In the genomic region with DNA sequence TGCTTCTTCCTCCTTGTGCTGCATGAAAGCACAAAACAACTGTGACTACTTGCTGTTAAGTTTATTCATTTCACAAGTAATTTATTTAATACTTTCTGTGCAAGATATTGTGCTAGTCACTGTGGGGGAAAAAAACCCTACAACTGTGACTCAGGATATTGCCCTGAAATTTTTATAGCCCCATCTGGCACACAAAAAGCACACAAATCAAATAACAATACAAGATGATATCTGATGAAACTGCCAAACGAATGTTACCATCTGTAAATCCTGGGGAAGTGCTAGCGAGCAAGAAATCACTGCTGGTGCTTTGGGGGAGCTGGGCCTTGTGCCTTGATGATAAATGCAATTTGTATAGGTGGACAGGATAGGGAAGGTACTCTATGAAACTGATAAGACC, we compare ENCODE assay signal across 8 cellular contexts.
DNase-seq lines count a peak whose midpoint lies in the region; ATAC-seq, FAIRE-seq and TF ChIP-seq lines count a peak whose summit lies in the region.

No MANE protein-coding gene starts in this region.

- H3K36me3 ChIP-seq in CD4-positive, CD25-positive, alpha-beta regulatory T cell (ENCODE audit: control insufficient read depth, insufficient read depth, low read length), result no peaks in the 10 kb centered on the region
- no peaks in the 10 kb centered on the region for H3K36me3 ChIP-seq in HEK293 (ENCODE audit: control insufficient read depth in 2 of 2, insufficient read depth in 1 of 2, low read length in 2 of 2)
- H3K36me3 ChIP-seq in adipocyte (ENCODE audit: control insufficient read depth, insufficient read depth, low read length, severe bottlenecking), result no peaks in the 10 kb centered on the region
- H3K36me3 ChIP-seq in mucosa of stomach (ENCODE audit: control insufficient read depth, insufficient read depth, low read length), result no peaks in the 10 kb centered on the region

- H3K4me1 Mint-ChIP-seq in CD4-positive, CD25-positive, alpha-beta regulatory T cell, result peaks cover 16 to 68% (median 42%) of the 10 kb centered on the region in 4 donors

- peak in 1 of 3 donors; percentile 50 for DNase-seq in CD4-positive, CD25-positive, alpha-beta regulatory T cell
- DNase-seq in adipocyte (ENCODE audit: low read depth) (no peak), D721Med (ENCODE audit: insufficient read length, low spot score) (no peak), NCI-H2196 treated with DMSO at 0.1 percent for 48 hours (lab: John Stamatoyannopoulos, UW; ENCODE audit: unreplicated experiment) (no peak), NCI-H526 (lab: John Stamatoyannopoulos, UW) (no peak)

- no peak for ATAC-seq in CD4-positive, CD25-positive, alpha-beta regulatory T cell (ENCODE audit: low read depth in 2 of 2)
- no peak for ATAC-seq in HG02763 (IDR thresholded peaks at IDR 0.05; ENCODE audit: unreplicated experiment)

- no peaks in the 10 kb centered on the region for H3K9me3 ChIP-seq in CD4-positive, CD25-positive, alpha-beta regulatory T cell (ENCODE audit: control insufficient read depth in 2 of 2, low read length in 2 of 2)
- no peaks in the 10 kb centered on the region for H3K9me3 ChIP-seq in HEK293 (ENCODE audit: control insufficient read depth, insufficient read depth, low read depth, low read length)
- no peaks in the 10 kb centered on the region for H3K9me3 ChIP-seq in adipocyte (ENCODE audit: control insufficient read depth, low read length)
- H3K9me3 ChIP-seq in mucosa of stomach (ENCODE audit: control insufficient read depth, low read length), result no peaks in the 10 kb centered on the region

- H3K4me1 ChIP-seq in CD4-positive, CD25-positive, alpha-beta regulatory T cell (ENCODE audit: control insufficient read depth, insufficient read depth, low read length, poor library complexity, severe bottlenecking), result peaks cover 78% of the 10 kb centered on the region
- H3K4me1 ChIP-seq in HEK293 (ENCODE audit: control insufficient read depth, insufficient read depth, low read length), result no peaks in the 10 kb centered on the region
- H3K4me1 ChIP-seq in adipocyte (ENCODE audit: control insufficient read depth, insufficient read depth, low read length), result peaks cover 52% of the 10 kb centered on the region
- peaks cover 29% of the 10 kb centered on the region for H3K4me1 ChIP-seq in mucosa of stomach (ENCODE audit: control insufficient read depth, insufficient read depth, low read length)

- H3K36me3 Mint-ChIP-seq in CD4-positive, CD25-positive, alpha-beta regulatory T cell, result no peaks in the 10 kb centered on the region

- POLR2A ChIA-PET in HEK293 (lab: Yijun Ruan, JAX), result no interaction called here

- H3K27ac Mint-ChIP-seq in CD4-positive, CD25-positive, alpha-beta regulatory T cell, result peak overlapping the region; percentile 3 to 97 (median 97)

- H3K9me3 Mint-ChIP-seq in CD4-positive, CD25-positive, alpha-beta regulatory T cell, result no peaks in the 10 kb centered on the region

- CTCF ChIA-PET in HEK293 (lab: Yijun Ruan, JAX), result interaction anchor here (0.7 to 2.5 kb wide), 6 partner anchors 8 to 174 kb away, joined by 3 to 13 read pairs (median 4); no protein-coding TSS in a partner anchor

- H3K27me3 Mint-ChIP-seq in CD4-positive, CD25-positive, alpha-beta regulatory T cell, result peaks cover 4% of the 10 kb centered on the region

- H3K27me3 ChIP-seq in CD4-positive, CD25-positive, alpha-beta regulatory T cell (ENCODE audit: control insufficient read depth, insufficient read depth, low read length), result no peaks in the 10 kb centered on the region
- H3K27me3 ChIP-seq in adipocyte (replicated peaks; ENCODE audit: control insufficient read depth, insufficient read depth, low read length) (no peaks in the 10 kb centered on the region), mucosa of stomach (ENCODE audit: control insufficient read depth, insufficient read depth, low read length) (peaks cover 15% of the 10 kb centered on the region)

- H3K4me3 Mint-ChIP-seq in CD4-positive, CD25-positive, alpha-beta regulatory T cell, result peak overlapping the region; percentile 94 to 98 (median 96)

- FAIRE-seq in D721Med (lab: Jason Lieb, UNC), result no peak

- TF ChIP-seq CTCF in HEK293 (tag by site-specific recombination; IDR thresholded peaks at IDR 0.05), result no peak
- TF ChIP-seq CTCF in D721Med (IDR thresholded peaks at IDR 0.05; ENCODE audit: insufficient read depth, missing control alignments), result no peak

- H3K4me3 ChIP-seq in CD4-positive, CD25-positive, alpha-beta regulatory T cell (ENCODE audit: low read depth, low read length), result peak overlapping the region; percentile 93
- no peak overlapping the region for H3K4me3 ChIP-seq in HEK293 (ENCODE audit: low read depth, low read length)
- peak overlapping the region; percentile 88 for H3K4me3 ChIP-seq in adipocyte (ENCODE audit: low read length)
- peak overlapping the region; percentile 90 for H3K4me3 ChIP-seq in mucosa of stomach (ENCODE audit: low read length)

- peak overlapping the region; percentile 97 for H3K27ac ChIP-seq in CD4-positive, CD25-positive, alpha-beta regulatory T cell (ENCODE audit: insufficient read depth, low read length, poor library complexity, severe bottlenecking)
- no peak overlapping the region for H3K27ac ChIP-seq in HEK293 (ENCODE audit: extremely low read depth, low read depth, low read length)

- H3K9ac ChIP-seq in adipocyte (ENCODE audit: low read length) (peak overlapping the region; percentile 85), mucosa of stomach (ENCODE audit: low read length) (peak overlapping the region; percentile 75)

TF ChIP-seq in HEK293, 187 proteins besides CTCF, POLR2A, EP300 and RAD21:
- TF ChIP-seq ZNF280C (tag by site-specific recombination; IDR thresholded peaks at IDR 0.05), result no peak
- TF ChIP-seq ZNF433 (tag by site-specific recombination; IDR thresholded peaks at IDR 0.05; ENCODE audit: low read depth), result no peak
- no peak for TF ChIP-seq ZNF530 (tag by site-specific recombination; IDR thresholded peaks at IDR 0.05; ENCODE audit: low read depth)
- no peak for TF ChIP-seq ZNF23 (tag by site-specific recombination; IDR thresholded peaks at IDR 0.05; ENCODE audit: borderline replicate concordance)
- TF ChIP-seq SALL2 (tag by site-specific recombination; IDR thresholded peaks at IDR 0.05; ENCODE audit: borderline replicate concordance), result no peak
- TF ChIP-seq, protein P1, sequence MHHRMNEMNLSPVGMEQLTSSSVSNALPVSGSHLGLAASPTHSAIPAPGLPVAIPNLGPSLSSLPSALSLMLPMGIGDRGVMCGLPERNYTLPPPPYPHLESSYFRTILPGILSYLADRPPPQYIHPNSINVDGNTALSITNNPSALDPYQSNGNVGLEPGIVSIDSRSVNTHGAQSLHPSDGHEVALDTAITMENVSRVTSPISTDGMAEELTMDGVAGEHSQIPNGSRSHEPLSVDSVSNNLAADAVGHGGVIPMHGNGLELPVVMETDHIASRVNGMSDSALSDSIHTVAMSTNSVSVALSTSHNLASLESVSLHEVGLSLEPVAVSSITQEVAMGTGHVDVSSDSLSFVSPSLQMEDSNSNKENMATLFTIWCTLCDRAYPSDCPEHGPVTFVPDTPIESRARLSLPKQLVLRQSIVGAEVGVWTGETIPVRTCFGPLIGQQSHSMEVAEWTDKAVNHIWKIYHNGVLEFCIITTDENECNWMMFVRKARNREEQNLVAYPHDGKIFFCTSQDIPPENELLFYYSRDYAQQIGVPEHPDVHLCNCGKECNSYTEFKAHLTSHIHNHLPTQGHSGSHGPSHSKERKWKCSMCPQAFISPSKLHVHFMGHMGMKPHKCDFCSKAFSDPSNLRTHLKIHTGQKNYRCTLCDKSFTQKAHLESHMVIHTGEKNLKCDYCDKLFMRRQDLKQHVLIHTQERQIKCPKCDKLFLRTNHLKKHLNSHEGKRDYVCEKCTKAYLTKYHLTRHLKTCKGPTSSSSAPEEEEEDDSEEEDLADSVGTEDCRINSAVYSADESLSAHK (tag by site-specific recombination; IDR thresholded peaks at IDR 0.05), result peak; percentile 97
TF ChIP-seq in HEK293: peak in this region for 1.
